1 cellular context compared by ENCODE assay signal in genomic region chr2:213151437-213152064, GRCh38.
TF ChIP-seq lines count a peak whose summit lies in the region.

Gene IKZF2 (minus strand): TSS chr2:213151612. CDS start chr2:213148629, 2,983 bp downstream.

TF ChIP-seq in K562, 482 proteins besides CTCF, POLR2A, EP300 and RAD21 (continued from another document and continues in another):
- TF ChIP-seq ATF6 (CRISPR knock-in tag; IDR thresholded peaks at IDR 0.05) (no peak), YY1 (IDR thresholded peaks at IDR 0.05; ENCODE audit: borderline replicate concordance in 1 of 3, control insufficient read depth in 1 of 3, extremely low read depth in 1 of 3, insufficient read depth in 3 of 3, insufficient read length in 1 of 3, insufficient replicate concordance in 2 of 3, low read depth in 1 of 3, low read length in 2 of 3) (peak in 1 of 3 experiments; percentile 14), KAT7 (CRISPR knock-in tag; IDR thresholded peaks at IDR 0.05; ENCODE audit: borderline replicate concordance) (no peak), ZNF449 (CRISPR knock-in tag; IDR thresholded peaks at IDR 0.05) (no peak), ZNF444 (CRISPR knock-in tag; IDR thresholded peaks at IDR 0.05) (no peak), SNRNP70 (optimal IDR thresholded peaks at IDR 0.05; ENCODE audit: low read depth, low read length) (no peak), E2F3 (CRISPR knock-in tag; IDR thresholded peaks at IDR 0.05) (peak; percentile 9; the same call in 1 of the 2 replicates), DEAF1 (CRISPR knock-in tag; IDR thresholded peaks at IDR 0.05) (no peak), ZNF12 (CRISPR knock-in tag; IDR thresholded peaks at IDR 0.05) (no peak), PHF8 (IDR thresholded peaks at IDR 0.05; ENCODE audit: borderline replicate concordance, low read length) (peak; percentile 36; the same call in 1 of the 2 replicates), ZBTB1 (CRISPR knock-in tag; IDR thresholded peaks at IDR 0.05; ENCODE audit: borderline replicate concordance, low read depth) (peak; percentile 53), ZNF766 (CRISPR knock-in tag; conservative IDR thresholded peaks at IDR 0.05) (peak; percentile 86), CXXC5 (CRISPR knock-in tag; IDR thresholded peaks at IDR 0.05) (peak; percentile 78), MYC (IDR thresholded peaks at IDR 0.05; ENCODE audit: low read depth, low read length) (peak; percentile 55; the same call in 1 of the 2 replicates), MYC (CRISPR knock-in tag; IDR thresholded peaks at IDR 0.05; ENCODE audit: borderline replicate concordance, low read depth) (no peak), POLR2G (IDR thresholded peaks at IDR 0.05; ENCODE audit: low read depth, low read length) (peak; percentile 62), CTBP1 (IDR thresholded peaks at IDR 0.05; ENCODE audit: borderline replicate concordance) (peak; percentile 82), ZBTB7A (IDR thresholded peaks at IDR 0.05; ENCODE audit: borderline replicate concordance, control insufficient read depth, low read depth, low read length) (peak; percentile 38; the same call in 1 of the 2 replicates), ZMIZ1 (IDR thresholded peaks at IDR 0.05; ENCODE audit: low read depth in 2 of 2, low read length in 2 of 2) (peak in 1 of 2 experiments; percentile 73; a peak in 2 of 4 replicates), SMAD4 (CRISPR knock-in tag; conservative IDR thresholded peaks at IDR 0.05) (peak; percentile 73; the same call in 1 of the 2 replicates), PTTG1 (tag; IDR thresholded peaks at IDR 0.05; ENCODE audit: low read depth) (no peak), ZNF174 (CRISPR knock-in tag; IDR thresholded peaks at IDR 0.05) (no peak), L3MBTL2 (IDR thresholded peaks at IDR 0.05) (peak; percentile 82), KDM1A (IDR thresholded peaks at IDR 0.05) (no peak), ZNF175 (CRISPR knock-in tag; IDR thresholded peaks at IDR 0.05; ENCODE audit: low read depth) (peak; percentile 72; the same call in 1 of the 2 replicates), HDGF (IDR thresholded peaks at IDR 0.05) (no peak), MLLT1 (IDR thresholded peaks at IDR 0.05) (peak in 1 of 2 experiments; percentile 90; a peak in 2 of 4 replicates), ZBTB17 (CRISPR knock-in tag; IDR thresholded peaks at IDR 0.05) (peak; percentile 99), ZNF644 (tag; IDR thresholded peaks at IDR 0.05; ENCODE audit: low read depth) (peak; percentile 89), ZNF316 (IDR thresholded peaks at IDR 0.05) (no peak), ZNF197 (CRISPR knock-in tag; IDR thresholded peaks at IDR 0.05; ENCODE audit: low read depth) (peak; percentile 75; the same call in 1 of the 2 replicates)
- TF ChIP-seq, protein P1, sequence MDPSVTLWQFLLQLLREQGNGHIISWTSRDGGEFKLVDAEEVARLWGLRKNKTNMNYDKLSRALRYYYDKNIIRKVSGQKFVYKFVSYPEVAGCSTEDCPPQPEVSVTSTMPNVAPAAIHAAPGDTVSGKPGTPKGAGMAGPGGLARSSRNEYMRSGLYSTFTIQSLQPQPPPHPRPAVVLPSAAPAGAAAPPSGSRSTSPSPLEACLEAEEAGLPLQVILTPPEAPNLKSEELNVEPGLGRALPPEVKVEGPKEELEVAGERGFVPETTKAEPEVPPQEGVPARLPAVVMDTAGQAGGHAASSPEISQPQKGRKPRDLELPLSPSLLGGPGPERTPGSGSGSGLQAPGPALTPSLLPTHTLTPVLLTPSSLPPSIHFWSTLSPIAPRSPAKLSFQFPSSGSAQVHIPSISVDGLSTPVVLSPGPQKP (CRISPR knock-in tag; IDR thresholded peaks at IDR 0.05) = no peak
- TF ChIP-seq, protein P2, sequence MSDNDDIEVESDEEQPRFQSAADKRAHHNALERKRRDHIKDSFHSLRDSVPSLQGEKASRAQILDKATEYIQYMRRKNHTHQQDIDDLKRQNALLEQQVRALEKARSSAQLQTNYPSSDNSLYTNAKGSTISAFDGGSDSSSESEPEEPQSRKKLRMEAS (CRISPR knock-in tag; IDR thresholded peaks at IDR 0.05) = peak; percentile 55; the same call in 1 of the 2 replicates
- TF ChIP-seq, protein P3, sequence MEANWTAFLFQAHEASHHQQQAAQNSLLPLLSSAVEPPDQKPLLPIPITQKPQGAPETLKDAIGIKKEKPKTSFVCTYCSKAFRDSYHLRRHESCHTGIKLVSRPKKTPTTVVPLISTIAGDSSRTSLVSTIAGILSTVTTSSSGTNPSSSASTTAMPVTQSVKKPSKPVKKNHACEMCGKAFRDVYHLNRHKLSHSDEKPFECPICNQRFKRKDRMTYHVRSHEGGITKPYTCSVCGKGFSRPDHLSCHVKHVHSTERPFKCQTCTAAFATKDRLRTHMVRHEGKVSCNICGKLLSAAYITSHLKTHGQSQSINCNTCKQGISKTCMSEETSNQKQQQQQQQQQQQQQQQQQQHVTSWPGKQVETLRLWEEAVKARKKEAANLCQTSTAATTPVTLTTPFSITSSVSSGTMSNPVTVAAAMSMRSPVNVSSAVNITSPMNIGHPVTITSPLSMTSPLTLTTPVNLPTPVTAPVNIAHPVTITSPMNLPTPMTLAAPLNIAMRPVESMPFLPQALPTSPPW (CRISPR knock-in tag; IDR thresholded peaks at IDR 0.05) = peak; percentile 55
- TF ChIP-seq, protein P4, sequence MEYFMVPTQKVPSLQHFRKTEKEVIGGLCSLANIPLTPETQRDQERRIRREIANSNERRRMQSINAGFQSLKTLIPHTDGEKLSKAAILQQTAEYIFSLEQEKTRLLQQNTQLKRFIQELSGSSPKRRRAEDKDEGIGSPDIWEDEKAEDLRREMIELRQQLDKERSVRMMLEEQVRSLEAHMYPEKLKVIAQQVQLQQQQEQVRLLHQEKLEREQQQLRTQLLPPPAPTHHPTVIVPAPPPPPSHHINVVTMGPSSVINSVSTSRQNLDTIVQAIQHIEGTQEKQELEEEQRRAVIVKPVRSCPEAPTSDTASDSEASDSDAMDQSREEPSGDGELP (CRISPR knock-in tag; IDR thresholded peaks at IDR 0.05; ENCODE audit: borderline replicate concordance) = peak; percentile 31; the same call in 1 of the 2 replicates
- TF ChIP-seq, protein P5, sequence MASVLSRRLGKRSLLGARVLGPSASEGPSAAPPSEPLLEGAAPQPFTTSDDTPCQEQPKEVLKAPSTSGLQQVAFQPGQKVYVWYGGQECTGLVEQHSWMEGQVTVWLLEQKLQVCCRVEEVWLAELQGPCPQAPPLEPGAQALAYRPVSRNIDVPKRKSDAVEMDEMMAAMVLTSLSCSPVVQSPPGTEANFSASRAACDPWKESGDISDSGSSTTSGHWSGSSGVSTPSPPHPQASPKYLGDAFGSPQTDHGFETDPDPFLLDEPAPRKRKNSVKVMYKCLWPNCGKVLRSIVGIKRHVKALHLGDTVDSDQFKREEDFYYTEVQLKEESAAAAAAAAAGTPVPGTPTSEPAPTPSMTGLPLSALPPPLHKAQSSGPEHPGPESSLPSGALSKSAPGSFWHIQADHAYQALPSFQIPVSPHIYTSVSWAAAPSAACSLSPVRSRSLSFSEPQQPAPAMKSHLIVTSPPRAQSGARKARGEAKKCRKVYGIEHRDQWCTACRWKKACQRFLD (CRISPR knock-in tag; IDR thresholded peaks at IDR 0.05) = peak; percentile 90
- TF ChIP-seq, protein P6, sequence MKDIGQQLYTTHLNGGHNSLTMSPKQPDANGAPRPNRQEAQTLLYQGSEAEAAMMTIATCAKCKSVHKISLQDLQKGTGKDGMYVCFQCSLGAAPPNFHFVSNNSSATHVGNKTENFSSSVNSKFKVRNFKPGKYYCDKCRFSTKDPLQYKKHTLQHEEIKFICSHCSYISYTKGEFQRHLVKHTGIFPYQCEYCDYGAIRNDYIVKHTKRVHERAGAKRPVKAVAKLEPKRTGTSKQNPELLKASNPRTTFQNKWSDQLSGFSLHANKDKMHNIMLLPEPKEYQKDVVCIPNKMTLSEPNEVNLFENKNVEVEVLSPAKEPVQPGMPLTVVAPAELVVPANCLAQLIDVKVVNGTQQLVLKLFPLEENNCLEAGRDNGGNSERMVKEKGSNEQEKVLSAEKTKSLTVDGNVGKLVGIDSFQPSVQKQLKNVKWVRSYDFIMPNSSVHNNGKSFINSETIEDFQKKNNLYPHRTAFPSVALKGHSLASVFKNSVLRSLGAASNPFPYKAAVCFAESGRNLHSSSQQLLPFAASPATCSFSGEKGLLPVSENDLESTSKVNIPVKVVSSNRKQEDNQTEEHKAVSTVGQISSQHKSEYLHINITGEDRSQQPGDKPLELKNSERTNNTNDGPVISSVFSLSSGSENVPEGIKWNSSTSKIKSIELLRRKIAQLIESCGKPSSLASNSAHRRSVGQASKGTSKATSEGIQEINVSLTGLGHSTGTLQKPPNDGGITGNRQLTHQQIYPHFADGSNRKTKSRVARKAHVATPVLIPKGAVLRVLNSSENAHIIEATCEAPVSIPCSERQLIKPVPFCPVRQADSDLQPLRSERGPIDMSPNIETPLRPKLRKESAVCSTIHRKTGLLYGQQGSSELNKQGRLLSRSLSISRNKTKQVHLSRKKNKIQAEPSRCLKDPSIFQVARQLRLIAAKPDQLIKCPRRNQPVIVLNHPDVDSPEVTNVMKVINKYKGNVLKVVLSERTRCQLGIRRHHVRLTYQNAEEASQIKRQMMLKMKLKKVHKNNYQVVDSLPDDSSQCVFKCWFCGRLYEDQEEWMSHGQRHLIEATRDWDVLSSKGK (CRISPR knock-in tag; IDR thresholded peaks at IDR 0.05) = no peak
